In genomic region chrX:54194982-54195588, GRCh38 we compare ENCODE assay signal across 30 cellular contexts.
"Had no signal": no experiment of that assay in that cellular context is flagged by ENCODE, and none has a peak within 500 bp of the region (broad histone marks: within the 10 kb centered on the region; RNA-seq: fewer than 3 reads in every experiment).

No MANE protein-coding gene starts in this region.

- H3K27me3 ChIP-seq: left lung, neural progenitor cell, stomach, testis, thyroid gland, transverse colon, upper lobe of left lung, vagina had no signal

- H3K4me1 ChIP-seq: left lung, lower lobe of right lung, neural progenitor cell, psoas muscle, stomach, testis, thyroid gland, transverse colon, upper lobe of left lung, vagina had no signal

- H3K9me3 ChIP-seq: left lung, lower lobe of right lung, neutrophil, psoas muscle, stomach, testis, thyroid gland, transverse colon, upper lobe of left lung, vagina had no signal

- DNase-seq: hippocampal formation; kidney glomerular epithelial cell; left cardiac atrium; left lung; lower lobe of right lung; mammary epithelial cell; mesenchymal stem cell; naive B cell; natural killer cell; nephron progenitor cell; occipital lobe; psoas muscle; stimulated activated CD4-positive, alpha-beta T cell treated with anti-CD3 and anti-CD28 coated beads, Interleukin-12 subunit alpha, Interleukin-12 subunit beta, amount 100 ng/mL, for 4 hours; stimulated activated CD4-positive, alpha-beta T cell treated with anti-CD3 and anti-CD28 coated beads, Interleukin-15, amount 100 ng/mL, for 24 hours; stimulated activated CD4-positive, alpha-beta T cell treated with anti-CD3 and anti-CD28 coated beads, Interleukin-2, amount 100 ng/mL, for 24 hours; stimulated activated CD4-positive, alpha-beta T cell treated with anti-CD3 and anti-CD28 coated beads, Interleukin-4, amount 100 ng/mL, for 1 hour; stimulated activated naive B cell treated with anti-CD40 and anti-IgM and Interleukin-4, amounts not matched to agents 10 μg/mL and 1 μg/mL and 100 μg/mL, for 72 hours; stimulated activated naive CD8-positive, alpha-beta T cell treated with anti-CD3 and anti-CD28 coated beads, Interleukin-15, Interleukin-2, amounts not matched to agents 100 U/mL and 50 U/mL, for 24 hours; stomach; testis; thyroid gland; transverse colon; upper lobe of left lung had no signal

- H3K36me3 ChIP-seq: left lung, lower lobe of right lung, neural progenitor cell, neutrophil, stomach, thyroid gland, transverse colon, upper lobe of left lung, vagina had no signal

- FAIRE-seq: keratinocyte had no signal

- H3K4me3 ChIP-seq: left lung, lower lobe of right lung, neural progenitor cell, psoas muscle, skin epidermis, stomach, testis, thyroid gland, transverse colon, upper lobe of left lung, vagina had no signal

- ATAC-seq: left cardiac atrium; left lung; lower lobe of right lung; natural killer cell; psoas muscle; sciatic nerve; stimulated activated naive B cell treated with anti-CD40 and anti-IgM and Interleukin-4, amounts not matched to agents 10 μg/mL and 1 μg/mL and 100 μg/mL, for 72 hours; stimulated activated naive CD8-positive, alpha-beta T cell treated with anti-CD3 and anti-CD28 coated beads, Interleukin-15, Interleukin-2, amounts not matched to agents 100 U/mL and 50 U/mL, for 24 hours had no signal

- H3K27ac ChIP-seq: left lung, lower lobe of right lung, neural progenitor cell, neutrophil, parathyroid adenoma, psoas muscle, skin epidermis, stomach, testis, thyroid gland, transverse colon, upper lobe of left lung, vagina had no signal
